Comparison of ENCODE assay signal across 1 cellular context in genomic region chr18:57533399-57533884, GRCh38.
TF ChIP-seq lines count a peak whose summit lies in the region.

No MANE protein-coding gene starts in this region.

TF ChIP-seq in HepG2, 621 proteins besides CTCF, POLR2A, EP300 and RAD21 (continued from another document and continues in another):
- no peak for TF ChIP-seq HMGXB4 (CRISPR knock-in tag; IDR thresholded peaks at IDR 0.05; ENCODE audit: borderline replicate concordance in 1 of 2, low read depth in 1 of 2)
- no peak for TF ChIP-seq KLF9 (CRISPR knock-in tag; IDR thresholded peaks at IDR 0.05; ENCODE audit: low read depth)
- TF ChIP-seq ZNF563 (CRISPR knock-in tag; IDR thresholded peaks at IDR 0.05): no peak
- TF ChIP-seq ZNF3 (CRISPR knock-in tag; IDR thresholded peaks at IDR 0.05): no peak
- no peak for TF ChIP-seq ZNF296 (CRISPR knock-in tag; conservative IDR thresholded peaks at IDR 0.05)
- TF ChIP-seq ZNF570 (CRISPR knock-in tag; IDR thresholded peaks at IDR 0.05; ENCODE audit: borderline replicate concordance): no peak
- TF ChIP-seq RBAK (CRISPR knock-in tag; IDR thresholded peaks at IDR 0.05): no peak
- no peak for TF ChIP-seq NFYB (CRISPR knock-in tag; IDR thresholded peaks at IDR 0.05)
- TF ChIP-seq ZNF460 (CRISPR knock-in tag; IDR thresholded peaks at IDR 0.05; ENCODE audit: borderline replicate concordance): no peak
- no peak for TF ChIP-seq ZNF839 (CRISPR knock-in tag; IDR thresholded peaks at IDR 0.05; ENCODE audit: borderline replicate concordance)
- peak; percentile 26; the same call in 1 of the 2 replicates for TF ChIP-seq HMG20A (CRISPR knock-in tag; IDR thresholded peaks at IDR 0.05; ENCODE audit: borderline replicate concordance)
- no peak for TF ChIP-seq MEF2D (CRISPR knock-in tag; IDR thresholded peaks at IDR 0.05)
- TF ChIP-seq CENPX (CRISPR knock-in tag; IDR thresholded peaks at IDR 0.05): no peak
- TF ChIP-seq SMARCC2 (IDR thresholded peaks at IDR 0.05): no peak
- TF ChIP-seq DPF2 (CRISPR knock-in tag; IDR thresholded peaks at IDR 0.05; ENCODE audit: borderline replicate concordance, low read depth): no peak
- TF ChIP-seq TP53 (CRISPR knock-in tag; conservative IDR thresholded peaks at IDR 0.05): no peak
- TF ChIP-seq FOXP1 (IDR thresholded peaks at IDR 0.05): no peak
- no peak for TF ChIP-seq FOXP1 (CRISPR knock-in tag; IDR thresholded peaks at IDR 0.05)
- TF ChIP-seq ZFP62 (CRISPR knock-in tag; IDR thresholded peaks at IDR 0.05): no peak
- TF ChIP-seq ZNF678 (CRISPR knock-in tag; IDR thresholded peaks at IDR 0.05): no peak
- TF ChIP-seq ZSCAN25 (CRISPR knock-in tag; IDR thresholded peaks at IDR 0.05): no peak
- TF ChIP-seq ZNF513 (CRISPR knock-in tag; conservative IDR thresholded peaks at IDR 0.05): no peak
- no peak for TF ChIP-seq ZNF674 (CRISPR knock-in tag; IDR thresholded peaks at IDR 0.05; ENCODE audit: low read depth)
- TF ChIP-seq GMEB2 (CRISPR knock-in tag; IDR thresholded peaks at IDR 0.05; ENCODE audit: low read depth): no peak
- TF ChIP-seq THAP8 (CRISPR knock-in tag; IDR thresholded peaks at IDR 0.05; ENCODE audit: borderline replicate concordance): no peak
- no peak for TF ChIP-seq ZSCAN5A (CRISPR knock-in tag; IDR thresholded peaks at IDR 0.05; ENCODE audit: borderline replicate concordance)
- 0 out of 2 replicates have a peak, but pooled peaks have one; percentile 33 for TF ChIP-seq ZFY (CRISPR knock-in tag; IDR thresholded peaks at IDR 0.05)
- no peak for TF ChIP-seq ZNF619 (CRISPR knock-in tag; IDR thresholded peaks at IDR 0.05)
- TF ChIP-seq MYNN (CRISPR knock-in tag; IDR thresholded peaks at IDR 0.05; ENCODE audit: low read depth): no peak
- TF ChIP-seq RARA (CRISPR knock-in tag; IDR thresholded peaks at IDR 0.05): no peak
- no peak for TF ChIP-seq PAWR (CRISPR knock-in tag; IDR thresholded peaks at IDR 0.05; ENCODE audit: borderline replicate concordance)
- peak; percentile 34; the same call in 1 of the 2 replicates for TF ChIP-seq ZNF292 (CRISPR knock-in tag; IDR thresholded peaks at IDR 0.05; ENCODE audit: borderline replicate concordance, low read depth)
- no peak for TF ChIP-seq PRDM4 (CRISPR knock-in tag; IDR thresholded peaks at IDR 0.05; ENCODE audit: borderline replicate concordance)
- TF ChIP-seq HMGA1 (CRISPR knock-in tag; conservative IDR thresholded peaks at IDR 0.05): no peak
- TF ChIP-seq HDAC2 (CRISPR knock-in tag; IDR thresholded peaks at IDR 0.05): peak; percentile 13; the same call in 1 of the 2 replicates
- no peak for TF ChIP-seq AHDC1 (CRISPR knock-in tag; IDR thresholded peaks at IDR 0.05; ENCODE audit: borderline replicate concordance)
- no peak for TF ChIP-seq ATF3 (CRISPR knock-in tag; IDR thresholded peaks at IDR 0.05)
- no peak for TF ChIP-seq TRAFD1 (CRISPR knock-in tag; IDR thresholded peaks at IDR 0.05; ENCODE audit: borderline replicate concordance)
